ENCODE assay signal across 13 cellular contexts in the genomic region with DNA sequence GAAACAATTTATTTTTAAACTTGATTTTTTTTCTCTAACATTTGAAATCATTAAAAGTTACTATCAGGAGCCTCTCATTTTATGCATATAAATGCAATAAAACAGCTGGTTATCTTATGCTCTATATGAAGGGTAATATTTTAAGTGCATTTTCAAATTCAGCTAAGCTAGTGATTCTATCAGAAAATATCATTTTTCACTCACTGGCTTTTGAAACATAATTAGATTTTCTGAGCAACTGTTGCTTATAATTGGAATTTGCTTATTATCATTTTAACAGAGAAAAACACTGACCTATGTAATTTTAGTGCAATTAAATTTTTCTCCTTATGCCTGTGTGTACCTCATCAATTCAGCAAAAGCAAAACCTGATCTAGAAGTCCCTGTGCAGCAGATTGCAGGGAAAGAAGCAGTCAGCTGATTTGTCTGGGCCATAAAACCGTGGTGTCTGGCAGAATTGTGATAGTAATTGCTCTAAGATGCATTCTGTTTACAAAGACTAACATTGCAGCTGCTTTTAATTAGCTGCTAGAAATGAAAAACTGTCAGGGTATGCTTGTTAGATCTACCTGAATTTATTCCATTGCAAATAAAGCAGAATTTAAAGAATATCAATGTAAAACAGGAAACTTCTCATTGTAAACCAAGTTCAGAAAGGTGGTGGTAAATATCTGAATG.
DNase-seq lines count a peak whose midpoint lies in the region; FAIRE-seq and TF ChIP-seq lines count a peak whose summit lies in the region.
"Had no signal": no experiment of that assay in that cellular context is flagged by ENCODE, and none has a peak within 500 bp of the region (broad histone marks: within the 10 kb centered on the region; RNA-seq: fewer than 3 reads in every experiment).

No MANE protein-coding gene starts in this region.

- FAIRE-seq in H54 (lab: Jason Lieb, UNC) = peak; percentile 27

- DNase-seq in AG20443 (ENCODE audit: low spot score) = peak; percentile 25
- no peak for DNase-seq in H54 (ENCODE audit: insufficient read length, low spot score)
- DNase-seq in NCI-H446 treated with DMSO at 0.1 percent for 48 hours (lab: John Stamatoyannopoulos, UW) = peak; percentile 34
- DNase-seq in fibroblast of the conjunctiva (ENCODE audit: low read depth) = peak; percentile 3
- no peak for DNase-seq in activated CD4-positive, alpha-beta T cell treated with anti-CD3 and anti-CD28 coated beads for 48 hours
- no peak for DNase-seq in OCI-M2 (lab: John Stamatoyannopoulos, UW; ENCODE audit: unreplicated experiment)
- no peak for DNase-seq in GDM1 (lab: John Stamatoyannopoulos, UW)
- no peak for DNase-seq in activated CD4-positive, alpha-beta T cell treated with anti-CD3 and anti-CD28 coated beads, Interleukin-2, amount 50 U/mL, for 48 hours
- DNase-seq: activated CD4-positive, alpha-beta memory T cell treated with anti-CD3 and anti-CD28 coated beads for 36 hours; activated T-cell treated with anti-CD3 and anti-CD28 coated beads, Interleukin-2, amount 50 U/mL, for 48 hours; body of pancreas; Calu3; NCI-H1092 treated with DMSO at 0.1 percent for 48 hours had no signal

- no peak for TF ChIP-seq POLR2A in H54 (IDR thresholded peaks at IDR 0.05; ENCODE audit: low read depth, low read length)

Comparison
In these comparisons a context has a peak if more than half of its experiments do, and no peak if none do; other contexts are left out.
1. DNase-seq: peak in AG20443 (single experiment), NCI-H446 treated with DMSO at 0.1 percent for 48 hours (single experiment) and fibroblast of the conjunctiva (single experiment); none in H54 (single experiment), activated CD4-positive, alpha-beta T cell treated with anti-CD3 and anti-CD28 coated beads for 48 hours (single experiment), OCI-M2 (single experiment), GDM1 (single experiment) and activated CD4-positive, alpha-beta T cell treated with anti-CD3 and anti-CD28 coated beads, Interleukin-2, amount 50 U/mL, for 48 hours (0 of 2).